8 cellular contexts compared by ENCODE assay signal in the genomic region with DNA sequence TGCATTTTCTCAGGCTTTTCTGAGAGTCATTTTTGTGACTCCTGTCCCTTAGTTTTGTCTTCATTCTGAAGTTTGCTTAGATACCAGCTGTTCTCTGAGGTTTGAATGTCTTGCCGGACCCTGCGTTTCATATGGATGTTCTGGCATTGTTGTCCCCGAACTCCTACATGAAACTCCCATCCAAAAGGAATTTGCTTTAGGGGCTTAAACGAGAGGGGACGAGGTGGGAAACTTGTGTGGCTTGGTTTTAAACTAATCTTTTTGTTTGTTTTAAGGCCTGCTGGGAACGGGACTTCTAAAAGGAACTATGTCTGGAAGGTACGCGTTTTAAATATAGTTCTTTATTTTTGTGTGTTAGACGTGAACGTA. TPM values are rescaled to one million over a fixed set of nuclear protein-coding genes. Genes with fewer than 3 reads are reported as not detected.
DNase-seq lines count a peak whose midpoint lies in the region; ATAC-seq and TF ChIP-seq lines count a peak whose summit lies in the region.

No MANE protein-coding gene starts in this region.

- CTCF ChIA-PET in activated naive CD4-positive, alpha-beta T cell treated with anti-CD3 and anti-CD28 coated beads, Interleukin-2, amount 10 ng/mL, durations not matched to agents 7 days and 5 days (lab: Charles Lee), result interaction anchor here (1.0 kb wide), 1 partner anchor 129 kb away, joined by 3 read pairs; no protein-coding TSS in a partner anchor

- H3K4me1 ChIP-seq in lower lobe of right lung, result peaks cover 40% of the 10 kb centered on the region

- H3K4me3 ChIP-seq in astrocyte of the cerebellum (ENCODE audit: low read depth, low read length) (peak overlapping the region; percentile 54), lower lobe of right lung (peak overlapping the region; percentile 87)

- peaks cover 50% of the 10 kb centered on the region for H3K36me3 ChIP-seq in lower lobe of right lung

- peaks cover 5% of the 10 kb centered on the region for H3K27me3 Mint-ChIP-seq in activated naive CD4-positive, alpha-beta T cell treated with anti-CD3 and anti-CD28 coated beads, Interleukin-2, amount 10 ng/mL, durations not matched to agents 7 days and 5 days
- no peaks in the 10 kb centered on the region for H3K27me3 Mint-ChIP-seq in type B pancreatic cell

- no peaks in the 10 kb centered on the region for H3K27me3 ChIP-seq in lower lobe of right lung (ENCODE audit: low read depth)

- peaks cover 48% of the 10 kb centered on the region for H3K4me1 Mint-ChIP-seq in activated naive CD4-positive, alpha-beta T cell treated with anti-CD3 and anti-CD28 coated beads, Interleukin-2, amount 10 ng/mL, durations not matched to agents 7 days and 5 days
- peaks cover 18% of the 10 kb centered on the region for H3K4me1 Mint-ChIP-seq in type B pancreatic cell (ENCODE audit: unreplicated experiment)

- intact Hi-C loops in lower lobe of right lung (cut with DNase I), result no loop called here
- intact Hi-C loops in posterior vena cava (cut with DNase I), result no loop called here

- H3K9me3 Mint-ChIP-seq in activated naive CD4-positive, alpha-beta T cell treated with anti-CD3 and anti-CD28 coated beads, Interleukin-2, amount 10 ng/mL, durations not matched to agents 7 days and 5 days, result no peaks in the 10 kb centered on the region
- H3K9me3 Mint-ChIP-seq in type B pancreatic cell, result no peaks in the 10 kb centered on the region

- peaks cover 47% of the 10 kb centered on the region for H3K36me3 Mint-ChIP-seq in activated naive CD4-positive, alpha-beta T cell treated with anti-CD3 and anti-CD28 coated beads, Interleukin-2, amount 10 ng/mL, durations not matched to agents 7 days and 5 days
- peaks cover 33% of the 10 kb centered on the region for H3K36me3 Mint-ChIP-seq in type B pancreatic cell

- peak overlapping the region; percentile 93 for H3K4me3 Mint-ChIP-seq in activated naive CD4-positive, alpha-beta T cell treated with anti-CD3 and anti-CD28 coated beads, Interleukin-2, amount 10 ng/mL, durations not matched to agents 7 days and 5 days
- peak overlapping the region; percentile 98 for H3K4me3 Mint-ChIP-seq in type B pancreatic cell

- DNase-seq in activated naive CD4-positive, alpha-beta T cell treated with anti-CD3 and anti-CD28 coated beads, Interleukin-2, amount 10 ng/mL, durations not matched to agents 7 days and 5 days, result no peak
- no peak for DNase-seq in activated naive CD4-positive, alpha-beta T cell treated with Interleukin-2 at 50 U/mL for 16 hours
- DNase-seq in astrocyte of the cerebellum (ENCODE audit: low read depth) (no peak), lower lobe of right lung (no peak), type B pancreatic cell (ENCODE audit: extremely low spot score, unreplicated experiment) (no peak), nucleus accumbens (lab: John Stamatoyannopoulos, UW) (no peak), posterior vena cava (ENCODE audit: low spot score) (no peak), SW 1271 (lab: John Stamatoyannopoulos, UW) (no peak)

- H3K27ac Mint-ChIP-seq in activated naive CD4-positive, alpha-beta T cell treated with anti-CD3 and anti-CD28 coated beads, Interleukin-2, amount 10 ng/mL, durations not matched to agents 7 days and 5 days, result peak overlapping the region; percentile 97
- peak overlapping the region; percentile 99 for H3K27ac Mint-ChIP-seq in type B pancreatic cell

- peak overlapping the region; percentile 94 for H3K27ac ChIP-seq in lower lobe of right lung

- TF ChIP-seq CTCF in astrocyte of the cerebellum (IDR thresholded peaks at IDR 0.05; ENCODE audit: low read depth, low read length, missing control alignments) (no peak), lower lobe of right lung (IDR thresholded peaks at IDR 0.05) (no peak), type B pancreatic cell (conservative IDR thresholded peaks at IDR 0.05) (no peak)

- no peaks in the 10 kb centered on the region for H3K9me3 ChIP-seq in lower lobe of right lung

- ATAC-seq in lower lobe of right lung, result no peak

- in situ Hi-C loops in astrocyte of the cerebellum (cut with HindIII; ENCODE audit: low sequenced_read_pairs), result no loop called here

RNA-seq across cellular contexts. Expression of gene RPL35A, which starts 0.7 kb away (rescaled TPM):
- total RNA-seq in lower lobe of right lung, result 692 TPM
- total RNA-seq in type B pancreatic cell (ENCODE audit: low replicate concordance), result 1,179 and 1,301 TPM in 2 replicates
- 100 to 1,000 TPM; 655 to 664 TPM for total RNA-seq in posterior vena cava

RNA-seq across cellular contexts. Expression of gene LMLN, which starts 9.4 kb away (rescaled TPM):
- total RNA-seq in lower lobe of right lung, result 12.3 TPM
- 10.0 and 10.8 TPM in 2 replicates for total RNA-seq in type B pancreatic cell (ENCODE audit: low replicate concordance)
- total RNA-seq in posterior vena cava, result 1 to 10 TPM; 6.5 to 7.3 TPM
